In the genomic region with DNA sequence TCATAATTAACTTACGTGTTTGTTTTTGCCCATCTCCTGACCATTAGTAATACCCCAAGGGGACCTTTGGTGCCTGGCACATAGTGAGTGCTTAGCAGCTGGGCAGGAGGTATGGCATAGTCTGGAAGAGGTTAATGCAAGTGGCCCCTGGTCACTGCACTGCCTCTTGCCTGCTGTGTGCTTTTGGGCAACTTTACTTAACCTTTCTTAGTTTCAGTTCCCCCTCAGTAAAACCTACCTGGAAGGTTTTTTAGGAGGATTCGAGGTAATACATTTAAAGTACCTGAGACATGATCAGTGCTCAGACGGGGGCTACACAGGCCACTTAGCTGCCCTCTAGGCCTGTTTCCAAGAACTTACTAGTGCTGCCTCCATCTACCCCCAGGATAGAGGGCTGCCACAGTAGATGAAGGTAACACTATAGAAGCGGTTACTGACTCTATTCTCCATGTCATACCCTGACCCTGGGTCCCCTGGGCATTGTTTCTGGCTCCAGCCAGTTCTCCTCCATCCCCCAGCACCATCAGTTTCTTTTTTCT, we compare ENCODE assay signal across 1 cellular context.
TF ChIP-seq lines count a peak whose summit lies in the region.

No MANE protein-coding gene starts in this region.

TF ChIP-seq in IMR-90, 13 proteins besides CTCF, POLR2A, EP300 and RAD21:
- TF ChIP-seq RCOR1 (IDR thresholded peaks at IDR 0.05; ENCODE audit: insufficient replicate concordance, low read length) (no peak), BHLHE40 (IDR thresholded peaks at IDR 0.05; ENCODE audit: low read depth, low read length) (no peak), MXI1 (IDR thresholded peaks at IDR 0.05; ENCODE audit: borderline replicate concordance, low read depth, low read length) (no peak), MAFK (IDR thresholded peaks at IDR 0.05; ENCODE audit: low read depth, low read length) (no peak), ELK1 (IDR thresholded peaks at IDR 0.05; ENCODE audit: borderline replicate concordance, low read depth, low read length) (no peak), RFX5 (IDR thresholded peaks at IDR 0.05; ENCODE audit: low read depth, low read length) (no peak), CHD1 (IDR thresholded peaks at IDR 0.05; ENCODE audit: low read depth, low read length) (no peak), SMC3 (IDR thresholded peaks at IDR 0.05; ENCODE audit: low read depth, low read length) (no peak), CEBPB (IDR thresholded peaks at IDR 0.05; ENCODE audit: low read depth, low read length) (no peak), MAZ (IDR thresholded peaks at IDR 0.05; ENCODE audit: borderline replicate concordance, low read depth, low read length) (no peak)
- TF ChIP-seq, protein P1, sequence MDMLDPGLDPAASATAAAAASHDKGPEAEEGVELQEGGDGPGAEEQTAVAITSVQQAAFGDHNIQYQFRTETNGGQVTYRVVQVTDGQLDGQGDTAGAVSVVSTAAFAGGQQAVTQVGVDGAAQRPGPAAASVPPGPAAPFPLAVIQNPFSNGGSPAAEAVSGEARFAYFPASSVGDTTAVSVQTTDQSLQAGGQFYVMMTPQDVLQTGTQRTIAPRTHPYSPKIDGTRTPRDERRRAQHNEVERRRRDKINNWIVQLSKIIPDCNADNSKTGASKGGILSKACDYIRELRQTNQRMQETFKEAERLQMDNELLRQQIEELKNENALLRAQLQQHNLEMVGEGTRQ (IDR thresholded peaks at IDR 0.05; ENCODE audit: low read depth, low read length), result no peak
